13 cellular contexts compared by ENCODE assay signal in genomic region chr16:2466667-2467300, GRCh38. TPM values are rescaled to one million over a fixed set of nuclear protein-coding genes. Genes with fewer than 3 reads are reported as not detected.
DNase-seq lines count a peak whose midpoint lies in the region; ATAC-seq and TF ChIP-seq lines count a peak whose summit lies in the region.
"Had no signal": no experiment of that assay in that cellular context is flagged by ENCODE, and none has a peak within 500 bp of the region (broad histone marks: within the 10 kb centered on the region; RNA-seq: fewer than 3 reads in every experiment).

No MANE protein-coding gene starts in this region.

- H3K27me3 ChIP-seq in Karpas-422 (ENCODE audit: low read length) (no peaks in the 10 kb centered on the region), neuronal stem cell (ENCODE audit: control insufficient read depth in 3 of 3, insufficient read depth in 3 of 3, low read depth in 1 of 3, low read length in 3 of 3) (peaks cover 0 to 2% (median 0%) of the 10 kb centered on the region in 3 experiments), gastrocnemius medialis (peaks cover 20 to 29% (median 25%) of the 10 kb centered on the region in 3 donors)

- no peak for ATAC-seq in gastrocnemius medialis

- DNase-seq in Karpas-422 (peak; percentile 55), neuronal stem cell (ENCODE audit: low spot score) (no peak), COLO668 (lab: John Stamatoyannopoulos, UW; ENCODE audit: unreplicated experiment) (no peak), NCI-H2196 treated with DMSO at 0.1 percent for 48 hours (lab: John Stamatoyannopoulos, UW; ENCODE audit: unreplicated experiment) (no peak), gastrocnemius medialis (no peak)
- DNase-seq: activated naive CD8-positive, alpha-beta T cell treated with anti-CD3 and anti-CD28 coated beads, Interleukin-2, amount 10 ng/mL, durations not matched to agents 7 days and 5 days; CD4-positive, CD25-positive, alpha-beta regulatory T cell had no signal

- intact Hi-C loops in gastrocnemius medialis (cut with DNase I; ENCODE audit: low total_unique reads): loop anchor here (1.0 kb wide), 1 partner anchor 16 kb away; no protein-coding TSS in a partner anchor

- H4K20me1 ChIP-seq in Karpas-422 (ENCODE audit: insufficient read depth, low read depth, low read length): 0 out of 2 replicates have a peak, but pooled peaks cover 4% of the 10 kb centered on the region

- peak overlapping the region; percentile 63 for H3K14ac ChIP-seq in neuronal stem cell (ENCODE audit: low read length)

- H2BK15ac ChIP-seq in neuronal stem cell (ENCODE audit: low read length): peak overlapping the region; percentile 69

- in situ Hi-C loops in gastrocnemius medialis (cut with MboI; ENCODE audit: low sequenced_read_pairs in 4 of 4): no loop called here

- H3K9me3 ChIP-seq in ES-I3 (ENCODE audit: control insufficient read depth, insufficient read depth, low read length) (no peaks in the 10 kb centered on the region), Karpas-422 (ENCODE audit: low read length) (no peaks in the 10 kb centered on the region), neuronal stem cell (replicated peaks in 1 of 2; ENCODE audit: control insufficient read depth in 2 of 2, insufficient read depth in 1 of 2, low read depth in 1 of 2, low read length in 2 of 2) (no peaks in the 10 kb centered on the region), gastrocnemius medialis (no peaks in the 10 kb centered on the region)
- H3K9me3 ChIP-seq: tibial nerve had no signal

- TF ChIP-seq POLR2A in gastrocnemius medialis (IDR thresholded peaks at IDR 0.05): no peak

- H3K36me3 ChIP-seq in ES-I3 (ENCODE audit: insufficient read depth, low read length) (no peaks in the 10 kb centered on the region; the same call in 1 of the 2 replicates), Karpas-422 (ENCODE audit: insufficient read depth, low read length) (no peaks in the 10 kb centered on the region), neuronal stem cell (replicated peaks in 1 of 2; ENCODE audit: control insufficient read depth in 2 of 2, insufficient read depth in 2 of 2, low read length in 2 of 2) (peaks cover 11 to 22% of the 10 kb centered on the region in 2 donors), gastrocnemius medialis (no peaks in the 10 kb centered on the region)
- H3K36me3 ChIP-seq: tibial nerve had no signal

- H2BK120ac ChIP-seq in neuronal stem cell (ENCODE audit: low read depth, low read length): no peak overlapping the region

- H2BK5ac ChIP-seq in neuronal stem cell (ENCODE audit: low read length): no peak overlapping the region

- H4K91ac ChIP-seq in neuronal stem cell (ENCODE audit: low read depth, low read length, poor library complexity): no peak overlapping the region

- peak overlapping the region; percentile 73 for H2BK12ac ChIP-seq in neuronal stem cell (ENCODE audit: low read length)

- no peak overlapping the region for H4K8ac ChIP-seq in neuronal stem cell (ENCODE audit: low read depth, low read length)

- peak in 1 of 5 experiments; percentile 7 for TF ChIP-seq CTCF in gastrocnemius medialis (IDR thresholded peaks at IDR 0.05 in 4 of 5, conservative IDR thresholded peaks at IDR 0.05 in 1 of 5)

- H3K4me1 ChIP-seq in ES-I3 (ENCODE audit: insufficient read depth, low read length) (peaks cover 22% of the 10 kb centered on the region), Karpas-422 (ENCODE audit: low read length) (peaks cover 52% of the 10 kb centered on the region), neuronal stem cell (ENCODE audit: control insufficient read depth in 2 of 2, insufficient read depth in 1 of 2, low read depth in 1 of 2, low read length in 2 of 2) (peaks cover 25 to 30% of the 10 kb centered on the region in 2 donors), gastrocnemius medialis (peaks cover 17 to 31% of the 10 kb centered on the region in 2 donors)

- peak overlapping the region; percentile 76 for H3K4ac ChIP-seq in neuronal stem cell (ENCODE audit: low read length)

- H3K9me2 ChIP-seq in Karpas-422 (replicated peaks; ENCODE audit: insufficient read depth, low read length): no peaks in the 10 kb centered on the region

- peak overlapping the region; percentile 91 for H3K23ac ChIP-seq in neuronal stem cell (ENCODE audit: low read depth, low read length, poor library complexity)

- H3K79me1 ChIP-seq in neuronal stem cell (ENCODE audit: low read depth, low read length): peaks cover 7% of the 10 kb centered on the region

- peak overlapping the region; percentile 96 for H3K4me2 ChIP-seq in Karpas-422 (ENCODE audit: low read depth, low read length, poor library complexity, severe bottlenecking)
- H3K4me2 ChIP-seq in neuronal stem cell (ENCODE audit: insufficient read depth, low read length, poor library complexity, severe bottlenecking): no peak overlapping the region

- no peaks in the 10 kb centered on the region for H3K79me2 ChIP-seq in Karpas-422 (ENCODE audit: low read length)

- H3K27ac ChIP-seq in Karpas-422 (ENCODE audit: low read length) (peak overlapping the region; percentile 94), cingulate gyrus (ENCODE audit: low read depth, low read length) (peak overlapping the region; percentile 23), neuronal stem cell (replicated peaks; ENCODE audit: low read length) (peak overlapping the region; percentile 43), gastrocnemius medialis (no peak overlapping the region)

- H2AFZ ChIP-seq in Karpas-422 (ENCODE audit: low read length): no peak overlapping the region
- H2AFZ ChIP-seq in neuronal stem cell (ENCODE audit: low read length): no peak overlapping the region

- peak overlapping the region; percentile 80 for H3K18ac ChIP-seq in neuronal stem cell (ENCODE audit: low read length)

- H3K9ac ChIP-seq in ES-I3 (ENCODE audit: low read depth, low read length) (0 out of 2 replicates have a peak overlapping the region, but pooled peaks have one; percentile 4), Karpas-422 (ENCODE audit: low read length) (peak overlapping the region; percentile 86), neuronal stem cell (ENCODE audit: low read depth, low read length, poor library complexity) (no peak overlapping the region)

- WGBS in neuronal stem cell (ENCODE audit: extremely low coverage in 2 of 2, insufficient read length in 2 of 2, insufficient replicate concordance in 1 of 2), 2 donors: no CpG with 5 or more reads among the region's 22 CpGs

- H3K4me3 ChIP-seq in Karpas-422 (ENCODE audit: low read length) (no peak overlapping the region), neuronal stem cell (ENCODE audit: low read length in 2 of 2) (no peak overlapping the region), gastrocnemius medialis (no peak overlapping the region)

- peak overlapping the region; percentile 96 for H2AK5ac ChIP-seq in neuronal stem cell (ENCODE audit: low read depth, low read length)

RNA-seq across cellular contexts. Expression of gene NTN3, which starts 4.3 kb away (rescaled TPM):
- total RNA-seq in Karpas-422 (2014; rRNA removed; shearing (Covaris generic); ENCODE audit: low replicate concordance): 0.45 and 0.94 TPM in 2 replicates
- 0.96 TPM for polyA plus RNA-seq in neuronal stem cell (2013, experiment 1 of 2)
- 1.1 TPM for polyA plus RNA-seq in neuronal stem cell (2013, experiment 2 of 2)
- total RNA-seq in gastrocnemius medialis: not detected
- total RNA-seq: activated naive CD8-positive, alpha-beta T cell treated with anti-CD3 and anti-CD28 coated beads, Interleukin-2, amount 10 ng/mL, durations not matched to agents 7 days and 5 days; CD4-positive, CD25-positive, alpha-beta regulatory T cell; GM12878; HT1080; myocyte had no signal
- polyA plus RNA-seq: CD4-positive, CD25-positive, alpha-beta regulatory T cell had no signal

RNA-seq across cellular contexts. Expression of gene TEDC2, which starts 6.9 kb away (rescaled TPM):
- total RNA-seq in Karpas-422 (2014; rRNA removed; shearing (Covaris generic); ENCODE audit: low replicate concordance): 6.4 and 27.7 TPM in 2 replicates
- 31.4 TPM for polyA plus RNA-seq in neuronal stem cell (2013, experiment 1 of 2)
- 29.6 TPM for polyA plus RNA-seq in neuronal stem cell (2013, experiment 2 of 2)
- under 1 TPM in 2 of 4 donors, not detected in 2; 0.33 to 0.91 TPM for total RNA-seq in gastrocnemius medialis
- total RNA-seq: CD4-positive, CD25-positive, alpha-beta regulatory T cell had no signal

RNA-seq across cellular contexts. Expression of gene TBC1D24, which starts 8.1 kb away (rescaled TPM):
- 15.8 and 20.5 TPM in 2 replicates for total RNA-seq in Karpas-422 (2014; rRNA removed; shearing (Covaris generic); ENCODE audit: low replicate concordance)
- 7.1 TPM for polyA plus RNA-seq in neuronal stem cell (2013, experiment 1 of 2)
- 7.2 TPM for polyA plus RNA-seq in neuronal stem cell (2013, experiment 2 of 2)
- 10 to 100 TPM in 2 of 4 donors, 1 to 10 TPM in 2; 8.7 to 14.8 (median 9.9) TPM for total RNA-seq in gastrocnemius medialis

RNA-seq across cellular contexts. Expression of gene CCNF, which starts 37.5 kb away (rescaled TPM):
- 13.5 and 15.1 TPM in 2 replicates for total RNA-seq in Karpas-422 (2014; rRNA removed; shearing (Covaris generic); ENCODE audit: low replicate concordance)
- 26.8 TPM for polyA plus RNA-seq in neuronal stem cell (2013, experiment 1 of 2)
- polyA plus RNA-seq in neuronal stem cell (2013, experiment 2 of 2): 26.7 TPM
- total RNA-seq in gastrocnemius medialis: 1 to 10 TPM; 1.8 to 3.6 (median 2.4) TPM

RNA-seq across cellular contexts. Expression of gene ATP6V0C, which starts 47.0 kb away (rescaled TPM):
- total RNA-seq in Karpas-422 (2014; rRNA removed; shearing (Covaris generic); ENCODE audit: low replicate concordance): 29.4 and 30.2 TPM in 2 replicates
- 244 TPM for polyA plus RNA-seq in neuronal stem cell (2013, experiment 1 of 2)
- 240 TPM for polyA plus RNA-seq in neuronal stem cell (2013, experiment 2 of 2)
- 10 to 100 TPM; 22.1 to 84.2 (median 56.2) TPM for total RNA-seq in gastrocnemius medialis

Comparison
In these comparisons a context has a peak if more than half of its experiments do, and no peak if none do; other contexts are left out.
1. H3K27ac ChIP-seq: peak in Karpas-422 (single experiment), cingulate gyrus (single experiment) and neuronal stem cell (single experiment); none in gastrocnemius medialis (0 of 4).